Comparison of ENCODE assay signal across 9 cellular contexts in genomic region chr9:125749287-125749935, GRCh38. TPM values are rescaled to one million over a fixed set of nuclear protein-coding genes. Genes with fewer than 3 reads are reported as not detected.
A peak's percentile ranks its signal among the peaks of the same experiment; 100 is the strongest.
DNase-seq lines count a peak whose midpoint lies in the region; TF ChIP-seq lines count a peak whose summit lies in the region.
"Had no signal": no experiment of that assay in that cellular context is flagged by ENCODE, and none has a peak within 500 bp of the region (broad histone marks: within the 10 kb centered on the region; RNA-seq: fewer than 3 reads in every experiment).

No MANE protein-coding gene starts in this region.

- H3K9me3 ChIP-seq in HUES48 (ENCODE audit: control insufficient read depth, insufficient read depth, low read length) (no peaks in the 10 kb centered on the region), breast epithelium (no peaks in the 10 kb centered on the region), muscle layer of colon (ENCODE audit: low read length) (no peaks in the 10 kb centered on the region), colonic mucosa (no peaks in the 10 kb centered on the region)

- H3K27me3 ChIP-seq in HUES48 (ENCODE audit: control insufficient read depth, insufficient read depth, low read length): no peaks in the 10 kb centered on the region
- H3K27me3 ChIP-seq in breast epithelium: no peaks in the 10 kb centered on the region
- H3K27me3 ChIP-seq in muscle layer of colon (ENCODE audit: control insufficient read depth in 1 of 2, insufficient read depth in 2 of 2, low read length in 2 of 2): no peaks in the 10 kb centered on the region
- H3K27me3 ChIP-seq in colonic mucosa: no peaks in the 10 kb centered on the region

- H3K4me3 ChIP-seq in AG10803 (ENCODE audit: low read length): peak overlapping the region; percentile 85
- peak overlapping the region; percentile 82 for H3K4me3 ChIP-seq in HUES48 (ENCODE audit: low read depth, low read length)
- peak overlapping the region; percentile 73 to 92 (median 82) for H3K4me3 ChIP-seq in breast epithelium
- H3K4me3 ChIP-seq in muscle layer of colon (ENCODE audit: low read depth in 1 of 2, low read length in 2 of 2): peak overlapping the region; percentile 91 to 96
- H3K4me3 ChIP-seq in colonic mucosa: no peak overlapping the region

- intact Hi-C loops in breast epithelium (cut with DNase I; ENCODE audit: low total_unique reads) (loop anchor here (5.0 kb wide), 1 partner anchor 342 kb away; no protein-coding TSS in a partner anchor), colonic mucosa (cut with DNase I) (no loop called here)

- H3K27ac ChIP-seq in HUES48 (ENCODE audit: low read depth, low read length) (no peak overlapping the region), breast epithelium (peak overlapping the region in 1 of 2 donors; percentile 96), muscle layer of colon (ENCODE audit: low read depth, low read length) (peak overlapping the region; percentile 91), colonic mucosa (no peak overlapping the region)

- TF ChIP-seq CTCF in AG10803 (conservative IDR thresholded peaks at IDR 0.05; ENCODE audit: low read length) (no peak), breast epithelium (IDR thresholded peaks at IDR 0.05) (no peak), colonic mucosa (IDR thresholded peaks at IDR 0.05) (no peak)

- H3K9ac ChIP-seq in HUES48 (ENCODE audit: low read depth, low read length) (no peak overlapping the region), muscle layer of colon (ENCODE audit: low read length) (peak overlapping the region; percentile 68), colonic mucosa (ENCODE audit: low read depth in 2 of 2, low read length in 2 of 2) (no peak overlapping the region)

- no peak for TF ChIP-seq POLR2A in breast epithelium (IDR thresholded peaks at IDR 0.05)

- DNase-seq in AG10803 (ENCODE audit: low read depth): no peak
- DNase-seq in breast epithelium (ENCODE audit: low spot score in 2 of 2): no peak
- DNase-seq in NCI-H146 (lab: John Stamatoyannopoulos, UW): no peak
- DNase-seq in colonic mucosa: no peak
- no peak for DNase-seq in hypothalamus (lab: John Stamatoyannopoulos, UW)
- DNase-seq in SKM-1 (lab: John Stamatoyannopoulos, UW; ENCODE audit: unreplicated experiment): no peak
- DNase-seq: activated CD4-positive, CD25-positive, alpha-beta regulatory T cell had no signal

- H3K4me1 ChIP-seq in HUES48 (ENCODE audit: control insufficient read depth, insufficient read depth, low read length) (peaks cover 66% of the 10 kb centered on the region), breast epithelium (no peaks in the 10 kb centered on the region), muscle layer of colon (ENCODE audit: insufficient read depth, low read length) (peaks cover 30% of the 10 kb centered on the region), colonic mucosa (peaks cover 3% of the 10 kb centered on the region)

- H3K36me3 ChIP-seq in HUES48 (ENCODE audit: control insufficient read depth, insufficient read depth, low read length) (peaks cover 21% of the 10 kb centered on the region), breast epithelium (no peaks in the 10 kb centered on the region), muscle layer of colon (ENCODE audit: insufficient read depth, low read length) (no peaks in the 10 kb centered on the region), colonic mucosa (no peaks in the 10 kb centered on the region)

RNA-seq across cellular contexts. Expression of gene PBX3, which starts 2.2 kb away (rescaled TPM):
- total RNA-seq in breast epithelium (10 to 100 TPM; 29.5 to 31.2 (median 29.8) TPM), colonic mucosa (10 to 100 TPM; 15.1 to 21.1 TPM)

RNA-seq across cellular contexts. Expression of gene MAPKAP1, which starts 42.4 kb away (rescaled TPM):
- total RNA-seq in breast epithelium (10 to 100 TPM; 61.3 to 81.9 (median 78.6) TPM), colonic mucosa (10 to 100 TPM; 54.9 to 70.1 TPM)
